1 cellular context compared by ENCODE assay signal in genomic region chr4:187995322-187996207, GRCh38.
TF ChIP-seq lines count a peak whose summit lies in the region.

Gene ZFP42, plus strand, starts transcription at chr4:187995771. Its CDS starts 7,037 bp downstream, at chr4:188002808.

TF ChIP-seq in GM23338, 12 proteins besides CTCF, POLR2A, EP300 and RAD21 (continued from another document):
- no peak for TF ChIP-seq EZH2 (IDR thresholded peaks at IDR 0.05; ENCODE audit: low read depth, unreplicated experiment)
- 0 out of 2 replicates have a peak, but pooled peaks have one; percentile 9 for TF ChIP-seq CREB1 (CRISPR knock-in tag; IDR thresholded peaks at IDR 0.05; ENCODE audit: low read depth)
TF ChIP-seq in GM23338: peak in this region for 2.
